11 cellular contexts compared by ENCODE assay signal in the genomic region with DNA sequence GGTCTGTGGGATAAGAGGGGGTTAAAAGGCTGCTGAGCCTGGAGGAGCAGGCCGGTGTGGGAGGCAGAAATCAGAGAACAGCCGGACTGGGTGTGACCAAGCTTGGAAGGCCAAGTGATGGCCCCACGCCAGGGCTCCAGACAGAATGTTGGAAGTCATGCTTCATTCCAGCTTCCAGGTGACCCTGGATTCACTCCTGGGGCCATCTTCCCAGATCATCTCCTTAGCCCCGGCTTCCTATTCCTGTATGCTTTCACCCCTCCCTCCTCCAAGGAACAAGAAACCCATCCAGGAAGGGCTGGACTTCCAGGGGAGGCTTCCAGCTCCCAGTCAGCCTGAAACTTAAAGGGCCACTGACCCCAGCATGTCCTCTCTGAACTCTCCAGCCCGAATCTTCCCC. TPM values are rescaled to one million over a fixed set of nuclear protein-coding genes. Genes with fewer than 3 reads are reported as not detected.
DNase-seq lines count a peak whose midpoint lies in the region; TF ChIP-seq lines count a peak whose summit lies in the region.
"Had no signal": no experiment of that assay in that cellular context is flagged by ENCODE, and none has a peak within 500 bp of the region (broad histone marks: within the 10 kb centered on the region; RNA-seq: fewer than 3 reads in every experiment).

No MANE protein-coding gene starts in this region.

- intact Hi-C loops in transverse colon (cut with DNase I; ENCODE audit: low total_unique reads) (no loop called here), lower leg skin (cut with DNase I; ENCODE audit: low total_unique reads) (no loop called here)

- H3K27me3 ChIP-seq in adipocyte (replicated peaks; ENCODE audit: control insufficient read depth, insufficient read depth, low read length) (no peaks in the 10 kb centered on the region), transverse colon (no peaks in the 10 kb centered on the region)

- H3K36me3 ChIP-seq in adipocyte (ENCODE audit: control insufficient read depth, insufficient read depth, low read length, severe bottlenecking) (no peaks in the 10 kb centered on the region), transverse colon (no peaks in the 10 kb centered on the region)

- WGBS in transverse colon (ENCODE audit: low coverage in 1 of 2), 2 donors, result 30 to 57% methylated on average over 1 to 5 of the region's 5 CpGs
- WGBS in lower leg skin, 2 donors, result 15% methylated on average over 5 of the region's 5 CpGs

- H3K9me3 ChIP-seq in adipocyte (ENCODE audit: control insufficient read depth, low read length) (no peaks in the 10 kb centered on the region), transverse colon (no peaks in the 10 kb centered on the region)

- TF ChIP-seq CTCF in transverse colon (IDR thresholded peaks at IDR 0.05) (no peak), lower leg skin (IDR thresholded peaks at IDR 0.05) (no peak)

- peak overlapping the region; percentile 70 for H3K4me3 ChIP-seq in adipocyte (ENCODE audit: low read length)
- H3K4me3 ChIP-seq in transverse colon, result peak overlapping the region in 2 of 4 donors; percentile 14
- no peak overlapping the region for H3K4me3 ChIP-seq in lower leg skin (ENCODE audit: low read depth, poor library complexity, severe bottlenecking)

- H3K4me1 ChIP-seq in adipocyte (ENCODE audit: control insufficient read depth, insufficient read depth, low read length) (peaks cover 49% of the 10 kb centered on the region), transverse colon (peaks cover 16 to 37% (median 30%) of the 10 kb centered on the region in 4 donors)

- TF ChIP-seq POLR2A in transverse colon (IDR thresholded peaks at IDR 0.05) (no peak), lower leg skin (IDR thresholded peaks at IDR 0.05) (no peak)

- H3K9ac ChIP-seq in adipocyte (ENCODE audit: low read length), result peak overlapping the region; percentile 78

- TF ChIP-seq EP300 in transverse colon (IDR thresholded peaks at IDR 0.05; ENCODE audit: low read depth), result no peak

- in situ Hi-C loops in transverse colon (cut with MboI; ENCODE audit: low pct_ligation_motif_present in 1 of 4, low pct_unique_long_range_greater_than_20kb in 1 of 4, low sequenced_read_pairs in 3 of 4), result no loop called here

- peak; percentile 61 for DNase-seq in adipocyte (ENCODE audit: low read depth)
- DNase-seq in fibroblast of the conjunctiva (ENCODE audit: low read depth), result peak; percentile 26
- peak; percentile 83 for DNase-seq in myocyte (ENCODE audit: low read depth)
- peak; percentile 52 for DNase-seq in transverse colon
- DNase-seq in ecto neural progenitor cell (ENCODE audit: low spot score), result no peak
- DNase-seq in lower leg skin (ENCODE audit: low spot score in 2 of 2), result no peak
- DNase-seq in COLO668 (lab: John Stamatoyannopoulos, UW; ENCODE audit: unreplicated experiment), result no peak
- no peak for DNase-seq in UCSD-AML1 (lab: John Stamatoyannopoulos, UW; ENCODE audit: unreplicated experiment)
- DNase-seq: NCI-H1417; stimulated activated CD4-positive, alpha-beta T cell treated with anti-CD3 and anti-CD28 coated beads, Interleukin-1b, Interleukin-23, amount 100 ng/mL, for 48 hours; stimulated activated naive CD8-positive, alpha-beta T cell treated with anti-CD3 and anti-CD28 coated beads, Interleukin-15, amount 100 ng/mL, for 72 hours had no signal

- H3K27ac ChIP-seq in transverse colon, result peak overlapping the region; percentile 75 to 83 (median 80)

RNA-seq across cellular contexts. Expression of gene INMT, which starts 1.0 kb away (rescaled TPM):
- 3.7 and 5.4 TPM in 2 replicates for total RNA-seq in myocyte
- 0.64 TPM for polyA plus RNA-seq in myocyte (2012)
- total RNA-seq in transverse colon, result 10 to 100 TPM in 1 of 4 donors, 1 to 10 TPM in 3; 3.8 to 15.5 (median 8.7) TPM
- total RNA-seq in lower leg skin, result 1 to 10 TPM; 1.7 to 6.8 (median 4.5) TPM

RNA-seq across cellular contexts. Expression of gene MINDY4, which starts 18.2 kb away (rescaled TPM):
- total RNA-seq in myocyte (2.0 and 2.9 TPM in 2 replicates), transverse colon (10 to 100 TPM in 1 of 4 donors, 1 to 10 TPM in 3; 4.6 to 14.1 (median 6.8) TPM), lower leg skin (1 to 10 TPM; 4.0 to 4.7 (median 4.4) TPM)
- 1.7 TPM for polyA plus RNA-seq in myocyte (2012)

Comparison
In these comparisons a context has a peak if more than half of its experiments do, and no peak if none do; other contexts are left out.
1. DNase-seq: peak in adipocyte (single experiment), fibroblast of the conjunctiva (single experiment), myocyte (single experiment) and transverse colon (single experiment); none in ecto neural progenitor cell (single experiment), lower leg skin (0 of 2), COLO668 (single experiment) and UCSD-AML1 (single experiment).